ENCODE assay signal across 8 cellular contexts in genomic region chr1:230149751-230150584, GRCh38.
DNase-seq lines count a peak whose midpoint lies in the region; ATAC-seq, FAIRE-seq and TF ChIP-seq lines count a peak whose summit lies in the region.

No MANE protein-coding gene starts in this region.

- no peaks in the 10 kb centered on the region for H4K20me1 ChIP-seq in GM12878 (ENCODE audit: control insufficient read depth, insufficient read depth)

- H3K4me2 ChIP-seq in GM12878 (ENCODE audit: control insufficient read depth, insufficient read depth) = peak overlapping the region; percentile 70

- H3K4me3 ChIP-seq in GM12878 = peak overlapping the region; percentile 53

- TF ChIP-seq RAD21 in GM12878 (IDR thresholded peaks at IDR 0.05; ENCODE audit: insufficient read depth, low read depth, low read length) = 0 out of 2 replicates have a peak, but pooled peaks have one; percentile 27

- in situ Hi-C loops in GM12878 (cut with MboI) = no loop called here

- peaks cover 16% of the 10 kb centered on the region for H3K79me2 ChIP-seq in GM12878 (ENCODE audit: control insufficient read depth, insufficient read depth, low read length)

- 34% methylated on average over 15 of the region's 15 CpGs for WGBS in GM12878 (ENCODE audit: insufficient coverage, insufficient replicate concordance, low lambda C conversion rate, missing lambda C conversion rate)

- peak overlapping the region; percentile 40 for H2AFZ ChIP-seq in GM12878 (ENCODE audit: control insufficient read depth, low read depth, low read length)

- TF ChIP-seq EP300 in GM12878 (IDR thresholded peaks at IDR 0.05; ENCODE audit: borderline replicate concordance in 1 of 2, control insufficient read depth in 1 of 2, low read depth in 2 of 2, low read length in 2 of 2) = peak; percentile 57 to 70; a peak in 2 of 4 replicates

- H3K36me3 ChIP-seq in GM12878 (ENCODE audit: control insufficient read depth in 2 of 2, insufficient read depth in 2 of 2, low read length in 1 of 2) = peaks cover 0 to 2% of the 10 kb centered on the region in 2 experiments; a peak in 1 of 4 replicates

- peak in 2 of 3 experiments; percentile 17 to 35; a peak in 3 of 6 replicates for TF ChIP-seq CTCF in GM12878 (IDR thresholded peaks at IDR 0.05 in 2 of 3, conservative IDR thresholded peaks at IDR 0.05 in 1 of 3; ENCODE audit: control insufficient read depth in 2 of 3, extremely low read depth in 1 of 3, insufficient read depth in 1 of 3, low read depth in 3 of 3, low read length in 3 of 3)

- BruUV-seq in GM12878 (replicated peaks; lab: Mats Ljungman, UMichigan) = TSS peak; percentile 85

- CTCF ChIA-PET in GM12878 (lab: Yijun Ruan, JAX) = interaction anchor here (0.6 to 1.8 kb wide), 13 partner anchors 16 to 435 kb away, joined by 3 to 7 read pairs (median 4); no protein-coding TSS in a partner anchor

- H3K9ac ChIP-seq in GM12878 (ENCODE audit: control insufficient read depth, insufficient read depth, low read length) = peak overlapping the region; percentile 66

- H3K36me3 Mint-ChIP-seq in activated T-helper 1 cell treated with anti-CD3 and anti-CD28 coated beads, Interleukin-12 subunit alpha, Interleukin-12 subunit beta, Interleukin-2, Interleukin-4 antibody, amounts not matched to agents 30 ng/mL and 10 ng/mL and 1 ng/mL, durations not matched to agents 14 hours and 24 hours and 36 hours (ENCODE audit: low read depth) = no peaks in the 10 kb centered on the region

- TF ChIP-seq POLR2A in GM12878 (IDR thresholded peaks at IDR 0.05; ENCODE audit: low read depth, low read length) = no peak

- no peaks in the 10 kb centered on the region for H3K27me3 ChIP-seq in GM12878 (replicated peaks in 1 of 2; ENCODE audit: control insufficient read depth in 2 of 2, insufficient read depth in 2 of 2, low read length in 1 of 2)

- H3K4me1 ChIP-seq in GM12878 (ENCODE audit: control insufficient read depth, insufficient read depth, low read length) = peaks cover 40% of the 10 kb centered on the region

- peaks cover 31% of the 10 kb centered on the region for H3K4me1 Mint-ChIP-seq in activated T-helper 1 cell treated with anti-CD3 and anti-CD28 coated beads, Interleukin-12 subunit alpha, Interleukin-12 subunit beta, Interleukin-2, Interleukin-4 antibody, amounts not matched to agents 30 ng/mL and 10 ng/mL and 1 ng/mL, durations not matched to agents 14 hours and 24 hours and 36 hours (ENCODE audit: low read depth)

- no peaks in the 10 kb centered on the region for H3K9me3 ChIP-seq in GM12878 (replicated peaks; ENCODE audit: control insufficient read depth, insufficient read depth, low read length)

- H3K27ac Mint-ChIP-seq in activated T-helper 1 cell treated with anti-CD3 and anti-CD28 coated beads, Interleukin-12 subunit alpha, Interleukin-12 subunit beta, Interleukin-2, Interleukin-4 antibody, amounts not matched to agents 30 ng/mL and 10 ng/mL and 1 ng/mL, durations not matched to agents 14 hours and 24 hours and 36 hours = no peak overlapping the region

- peak overlapping the region; percentile 68 for H3K27ac ChIP-seq in GM12878 (ENCODE audit: control insufficient read depth, insufficient read depth)

- SMC1A ChIA-PET in GM12878 (lab: Charles Lee; ENCODE audit: uncharacterized antibody, unreplicated experiment) = interaction anchor here (1.0 to 4.3 kb wide), 9 partner anchors 9 to 80 kb away, joined by 3 to 25 read pairs (median 6); no protein-coding TSS in a partner anchor

- RAD21 ChIA-PET in GM12878 (lab: Charles Lee; ENCODE audit: unreplicated experiment) = interaction anchor here (0.7 to 2.5 kb wide), 13 partner anchors 12 to 489 kb away, joined by 3 to 17 read pairs (median 4); no protein-coding TSS in a partner anchor

- no peaks in the 10 kb centered on the region for H3K9me3 Mint-ChIP-seq in activated T-helper 1 cell treated with anti-CD3 and anti-CD28 coated beads, Interleukin-12 subunit alpha, Interleukin-12 subunit beta, Interleukin-2, Interleukin-4 antibody, amounts not matched to agents 30 ng/mL and 10 ng/mL and 1 ng/mL, durations not matched to agents 14 hours and 24 hours and 36 hours

- no peaks in the 10 kb centered on the region for H3K27me3 Mint-ChIP-seq in activated T-helper 1 cell treated with anti-CD3 and anti-CD28 coated beads, Interleukin-12 subunit alpha, Interleukin-12 subunit beta, Interleukin-2, Interleukin-4 antibody, amounts not matched to agents 30 ng/mL and 10 ng/mL and 1 ng/mL, durations not matched to agents 14 hours and 24 hours and 36 hours (ENCODE audit: insufficient read depth)

- DNase-seq in GF-D8 (lab: John Stamatoyannopoulos, UW) (peak; percentile 57), GM12878 (ENCODE audit: low read depth, low spot score) (peak; percentile 60), NCI-H345 treated with DMSO at 0.1 percent for 48 hours (lab: John Stamatoyannopoulos, UW; ENCODE audit: unreplicated experiment) (no peak), COLO668 (lab: John Stamatoyannopoulos, UW; ENCODE audit: unreplicated experiment) (no peak), OCI-M2 (lab: John Stamatoyannopoulos, UW; ENCODE audit: unreplicated experiment) (no peak)
- no peak for DNase-seq in activated T-helper 1 cell treated with anti-CD3 and anti-CD28 coated beads, Interleukin-12 subunit alpha, Interleukin-12 subunit beta, Interleukin-2, Interleukin-4 antibody, amounts not matched to agents 30 ng/mL and 10 ng/mL and 1 ng/mL, durations not matched to agents 14 hours and 24 hours and 36 hours (ENCODE audit: low spot score)

- ATAC-seq in GM21367 (IDR thresholded peaks at IDR 0.05; ENCODE audit: unreplicated experiment) (peak; percentile 56), HG03565 (IDR thresholded peaks at IDR 0.05; ENCODE audit: unreplicated experiment) (peak; percentile 64), GM12878 (peak; percentile 86)

- POLR2A ChIA-PET in GM12878 (lab: Charles Lee) = interaction anchor here (0.6 to 2.5 kb wide), 9 partner anchors 11 to 1692 kb away, joined by 3 to 10 read pairs (median 4); partner anchors contain the start of gene GALNT2

- FAIRE-seq in GM12878 (lab: Jason Lieb, UNC) = peak; percentile 83

- no peak overlapping the region for H3K4me3 Mint-ChIP-seq in activated T-helper 1 cell treated with anti-CD3 and anti-CD28 coated beads, Interleukin-12 subunit alpha, Interleukin-12 subunit beta, Interleukin-2, Interleukin-4 antibody, amounts not matched to agents 30 ng/mL and 10 ng/mL and 1 ng/mL, durations not matched to agents 14 hours and 24 hours and 36 hours

- intact Hi-C loops in GM12878 (cut with micrococcal nuclease; ENCODE audit: unreplicated experiment) = loop anchor here (1.0 kb wide), 1 partner anchor 83 kb away; the partner anchor contains the start of gene GALNT2
- intact Hi-C loops in activated T-helper 1 cell treated with anti-CD3 and anti-CD28 coated beads, Interleukin-12 subunit alpha, Interleukin-12 subunit beta, Interleukin-2, Interleukin-4 antibody, amounts not matched to agents 30 ng/mL and 10 ng/mL and 1 ng/mL, durations not matched to agents 14 hours and 24 hours and 36 hours (cut with micrococcal nuclease) = no loop called here

TF ChIP-seq in GM12878, 131 proteins besides CTCF, POLR2A, EP300 and RAD21 (continues in another document):
- TF ChIP-seq FOS (IDR thresholded peaks at IDR 0.05; ENCODE audit: borderline replicate concordance, extremely low read depth, insufficient read length) (no peak), ESRRA (IDR thresholded peaks at IDR 0.05; ENCODE audit: low read length) (no peak), WRNIP1 (IDR thresholded peaks at IDR 0.05; ENCODE audit: borderline replicate concordance, low read depth, low read length) (no peak), USF1 (IDR thresholded peaks at IDR 0.05; ENCODE audit: borderline replicate concordance, extremely low read length, insufficient read depth, low read depth, low read length) (no peak), SREBF1 (IDR thresholded peaks at IDR 0.05; ENCODE audit: low read length) (no peak), EED (IDR thresholded peaks at IDR 0.05; ENCODE audit: low read depth) (peak; percentile 39; the same call in 1 of the 2 replicates), HSF1 (IDR thresholded peaks at IDR 0.05; ENCODE audit: low read depth, low read length) (no peak), GATAD2B (conservative IDR thresholded peaks at IDR 0.05; ENCODE audit: low read depth) (0 out of 2 replicates have a peak, but pooled peaks have one; percentile 3), RBBP5 (conservative IDR thresholded peaks at IDR 0.05) (no peak), TCF3 (IDR thresholded peaks at IDR 0.05; ENCODE audit: borderline replicate concordance, insufficient read depth, low read depth, low read length) (no peak)

Comparison
In these comparisons a context has a peak if more than half of its experiments do, and no peak if none do; other contexts are left out.
1. DNase-seq: peak in GF-D8 (single experiment) and GM12878 (single experiment); none in NCI-H345 treated with DMSO at 0.1 percent for 48 hours (single experiment), activated T-helper 1 cell treated with anti-CD3 and anti-CD28 coated beads, Interleukin-12 subunit alpha, Interleukin-12 subunit beta, Interleukin-2, Interleukin-4 antibody, amounts not matched to agents 30 ng/mL and 10 ng/mL and 1 ng/mL, durations not matched to agents 14 hours and 24 hours and 36 hours (single experiment), COLO668 (single experiment) and OCI-M2 (single experiment).
2. Peak in every context shown above with its lines, with median percentiles within 50 percentile points of each other: ATAC-seq.